In genomic region chr11:74070713-74071506, GRCh38 we compare ENCODE assay signal across 16 cellular contexts.
A peak's percentile ranks its signal among the peaks of the same experiment; 100 is the strongest.
DNase-seq lines count a peak whose midpoint lies in the region; ATAC-seq and TF ChIP-seq lines count a peak whose summit lies in the region.
"Had no signal": no experiment of that assay in that cellular context is flagged by ENCODE, and none has a peak within 500 bp of the region (broad histone marks: within the 10 kb centered on the region; RNA-seq: fewer than 3 reads in every experiment).

No MANE protein-coding gene starts in this region.

- H3K27me3 Mint-ChIP-seq in Caco-2 (ENCODE audit: insufficient read depth, unreplicated experiment): no peaks in the 10 kb centered on the region
- H3K27me3 Mint-ChIP-seq: naive thymus-derived CD4-positive, alpha-beta T cell had no signal

- H3K27ac Mint-ChIP-seq in Caco-2 (ENCODE audit: unreplicated experiment): peak overlapping the region; percentile 21

- peaks cover 46% of the 10 kb centered on the region for H3K4me1 Mint-ChIP-seq in Caco-2 (ENCODE audit: low read depth, unreplicated experiment)

- DNase-seq in Caco-2 (no peak), NCI-H2029 treated with DMSO at 0.1 percent for 48 hours (lab: John Stamatoyannopoulos, UW) (peak; percentile 83), astrocyte of the spinal cord (ENCODE audit: low read depth, low spot score) (peak; percentile 31), psoas muscle (no peak), NCI-H128 (lab: John Stamatoyannopoulos, UW; ENCODE audit: unreplicated experiment) (no peak)
- DNase-seq: activated CD4-positive, alpha-beta T cell treated with anti-CD3 and anti-CD28 coated beads for 1 hour; activated CD8-positive, alpha-beta memory T cell treated with anti-CD3 and anti-CD28 coated beads, Interleukin-2, amount 50 U/mL, for 48 hours; activated naive CD4-positive, alpha-beta T cell treated with anti-CD3 and anti-CD28 coated beads, Interleukin-2, amount 50 U/mL, for 16 hours; BE2C; naive thymus-derived CD4-positive, alpha-beta T cell; stimulated activated CD4-positive, alpha-beta T cell treated with anti-CD3 and anti-CD28 coated beads, Interleukin-1b, Interleukin-23, amount 100 ng/mL, for 48 hours; transverse colon had no signal

- ATAC-seq in psoas muscle (peak; percentile 48 to 92 (median 84)), HG02852 (IDR thresholded peaks at IDR 0.05; ENCODE audit: unreplicated experiment) (no peak), HG03469 (IDR thresholded peaks at IDR 0.05; ENCODE audit: unreplicated experiment) (no peak), HG02642 (IDR thresholded peaks at IDR 0.05; ENCODE audit: poor library complexity, unreplicated experiment) (no peak)
- ATAC-seq: naive thymus-derived CD4-positive, alpha-beta T cell; Panc1 had no signal

- CTCF ChIA-PET in Caco-2 (lab: Charles Lee): no interaction called here

- no peaks in the 10 kb centered on the region for H3K36me3 ChIP-seq in Caco-2 (ENCODE audit: control insufficient read depth, insufficient read depth, low read length)
- H3K36me3 ChIP-seq in psoas muscle (ENCODE audit: insufficient read depth in 1 of 2, low read depth in 1 of 2): peaks cover 7 to 32% of the 10 kb centered on the region in 2 donors

- TF ChIP-seq CTCF in Caco-2 (IDR thresholded peaks at IDR 0.05; ENCODE audit: insufficient read depth in 1 of 2, low read depth in 1 of 2, low read length in 1 of 2, severe bottlenecking in 1 of 2, unreplicated experiment in 1 of 2) (no peak), astrocyte of the spinal cord (IDR thresholded peaks at IDR 0.05; ENCODE audit: low read depth, low read length) (no peak), psoas muscle (IDR thresholded peaks at IDR 0.05) (no peak)

- intact Hi-C loops in Caco-2 (cut with micrococcal nuclease; ENCODE audit: unreplicated experiment): no loop called here
- intact Hi-C loops in psoas muscle (cut with DNase I): loop anchor here in 1 of 2 donors (5.0 kb wide), 1 partner anchor 59 kb away; no protein-coding TSS in a partner anchor

- no peaks in the 10 kb centered on the region for H3K27me3 ChIP-seq in Caco-2 (replicated peaks; ENCODE audit: control insufficient read depth, insufficient read depth, low read length)
- H3K27me3 ChIP-seq in psoas muscle (ENCODE audit: insufficient read depth in 3 of 3, low read length in 2 of 3): no peaks in the 10 kb centered on the region
- H3K27me3 ChIP-seq: BE2C, transverse colon had no signal

- no TSS peak for BruUV-seq in Caco-2 (replicated peaks; lab: Mats Ljungman, UMichigan)

- H3K9me3 ChIP-seq in Caco-2: no peaks in the 10 kb centered on the region
- H3K9me3 ChIP-seq in psoas muscle: no peaks in the 10 kb centered on the region
- H3K9me3 ChIP-seq: BE2C, transverse colon had no signal

- in situ Hi-C loops in astrocyte of the spinal cord (cut with HindIII; ENCODE audit: low sequenced_read_pairs): no loop called here

- H3K36me3 Mint-ChIP-seq in Caco-2 (ENCODE audit: insufficient read depth, unreplicated experiment): peaks cover 23% of the 10 kb centered on the region

- POLR2A ChIA-PET in Caco-2 (lab: Charles Lee): no interaction called here

- H3K4me3 ChIP-seq in Caco-2 (ENCODE audit: low read depth, low read length) (no peak overlapping the region), astrocyte of the spinal cord (ENCODE audit: low read depth, low read length) (no peak overlapping the region), psoas muscle (peak overlapping the region; percentile 26)
- H3K4me3 ChIP-seq: transverse colon had no signal

- 41 to 49% (median 47%) methylated on average over 4 of the region's 4 CpGs for WGBS in psoas muscle, 3 donors

- H3K4me3 Mint-ChIP-seq in Caco-2 (ENCODE audit: unreplicated experiment): no peak overlapping the region
- H3K4me3 Mint-ChIP-seq: naive thymus-derived CD4-positive, alpha-beta T cell had no signal

- peaks cover 50% of the 10 kb centered on the region for H3K4me1 ChIP-seq in Caco-2
- H3K4me1 ChIP-seq in psoas muscle: peaks cover 43% of the 10 kb centered on the region
- H3K4me1 ChIP-seq: BE2C, transverse colon had no signal

- peak overlapping the region; percentile 77 for H3K27ac ChIP-seq in psoas muscle
- H3K27ac ChIP-seq: transverse colon had no signal

- peaks cover 6% of the 10 kb centered on the region for H3K9me3 Mint-ChIP-seq in Caco-2 (ENCODE audit: unreplicated experiment)

Comparison
In these comparisons a context has a peak if more than half of its experiments do, and no peak if none do; other contexts are left out.
1. DNase-seq: peak in NCI-H2029 treated with DMSO at 0.1 percent for 48 hours (single experiment) and astrocyte of the spinal cord (single experiment); none in Caco-2 (0 of 2), psoas muscle (0 of 2) and NCI-H128 (single experiment).
2. ATAC-seq: peak in psoas muscle (4 of 4); none in HG02852 (single experiment), HG03469 (single experiment) and HG02642 (single experiment).